ENCODE assay signal across 25 cellular contexts in the genomic region with DNA sequence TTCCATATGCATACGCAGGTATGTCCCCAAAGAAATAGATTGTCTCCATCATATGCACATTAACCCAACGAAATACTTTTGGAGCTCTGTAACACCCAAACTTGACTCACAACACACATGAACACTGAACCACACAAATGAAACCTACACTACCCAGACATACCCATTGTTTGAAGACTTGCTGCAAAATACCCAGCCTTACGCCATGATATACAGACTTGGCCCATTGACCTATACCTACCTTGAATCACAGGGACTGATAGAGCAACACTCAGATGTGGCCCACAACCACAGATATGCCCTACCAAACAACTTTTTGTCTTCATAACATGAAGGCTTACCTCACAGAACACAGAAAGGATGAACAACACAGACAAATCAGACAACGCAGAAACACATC. TPM values are rescaled to one million over a fixed set of nuclear protein-coding genes. Genes with fewer than 3 reads are reported as not detected.
DNase-seq lines count a peak whose midpoint lies in the region; ATAC-seq, FAIRE-seq and TF ChIP-seq lines count a peak whose summit lies in the region.
"Had no signal": no experiment of that assay in that cellular context is flagged by ENCODE, and none has a peak within 500 bp of the region (broad histone marks: within the 10 kb centered on the region; RNA-seq: fewer than 3 reads in every experiment).

No MANE protein-coding gene starts in this region.

- H4K20me1 ChIP-seq in IMR-90 (ENCODE audit: insufficient read depth, low read length) (no peaks in the 10 kb centered on the region), H1 (replicated peaks in 1 of 2; ENCODE audit: control insufficient read depth in 1 of 2, insufficient read depth in 2 of 2, low read length in 2 of 2) (peaks cover 0 to 8% of the 10 kb centered on the region in 2 experiments)
- H4K20me1 ChIP-seq: BLaER1 had no signal

- H3K14ac ChIP-seq in IMR-90 (replicated peaks; ENCODE audit: low read depth, low read length) (no peak overlapping the region), H1 (ENCODE audit: insufficient read length) (no peak overlapping the region)

- no peak overlapping the region for H3K4me2 ChIP-seq in IMR-90 (ENCODE audit: low read depth, low read length)
- H3K4me2 ChIP-seq in H1 (ENCODE audit: insufficient read depth in 1 of 2, low read depth in 2 of 2, low read length in 2 of 2): no peak overlapping the region
- H3K4me2 ChIP-seq: BLaER1 had no signal

- in situ Hi-C loops in IMR-90 (cut with MboI; ENCODE audit: low sequenced_read_pairs): no loop called here

- no peak overlapping the region for H2BK120ac ChIP-seq in IMR-90 (ENCODE audit: low read depth, low read length)
- no peak overlapping the region for H2BK120ac ChIP-seq in H1 (replicated peaks; ENCODE audit: low read depth, low read length)

- H3K36me3 ChIP-seq in IMR-90 (ENCODE audit: control insufficient read depth, insufficient read depth, low read length) (no peaks in the 10 kb centered on the region), H1 (ENCODE audit: control insufficient read depth in 2 of 4, insufficient read depth in 4 of 4, low read length in 3 of 4) (peaks cover 0 to 9% (median 0%) of the 10 kb centered on the region in 4 experiments; a peak in 3 of 8 replicates)
- H3K36me3 ChIP-seq: BLaER1 had no signal

- H2BK20ac ChIP-seq in IMR-90 (ENCODE audit: low read depth, low read length) (no peak overlapping the region), H1 (ENCODE audit: low read length) (no peak overlapping the region)

- H3K56ac ChIP-seq in IMR-90 (ENCODE audit: extremely low read depth, insufficient read depth, low read length) (no peak overlapping the region), H1 (replicated peaks; ENCODE audit: insufficient read length, low read depth, low read length) (no peak overlapping the region)

- CTCF ChIA-PET in IMR-90 (lab: Yijun Ruan, JAX) (no interaction called here), H1 (lab: Charles Lee; ENCODE audit: partially characterized antibody) (no interaction called here)

- H3K23ac ChIP-seq in IMR-90 (ENCODE audit: low read depth, low read length) (no peak overlapping the region), H1 (ENCODE audit: insufficient read length) (no peak overlapping the region)

- 0 out of 2 replicates have a peak, but pooled peaks cover 1% of the 10 kb centered on the region for H3K9me3 ChIP-seq in IMR-90 (ENCODE audit: control insufficient read depth, insufficient read depth, low read length)
- H3K9me3 ChIP-seq in H1 (ENCODE audit: insufficient read depth in 2 of 2, low read depth in 1 of 2, low read length in 1 of 2): no peaks in the 10 kb centered on the region
- H3K9me3 ChIP-seq: BE2C had no signal

- dilution Hi-C loops in IMR-90 (cut with HindIII; ENCODE audit: low sequenced_read_pairs, unreplicated experiment): no loop called here

- H3K4me3 ChIP-seq in IMR-90 (ENCODE audit: insufficient read depth, low read depth, low read length) (no peak overlapping the region), H1 (ENCODE audit: extremely low read depth in 1 of 4, insufficient read depth in 2 of 4, low read depth in 3 of 4, low read length in 4 of 4) (no peak overlapping the region)
- H3K4me3 ChIP-seq: BLaER1 had no signal

- no peak for TF ChIP-seq RAD21 in IMR-90 (IDR thresholded peaks at IDR 0.05; ENCODE audit: low read length)
- TF ChIP-seq RAD21 in H1 (IDR thresholded peaks at IDR 0.05 in 1 of 2, conservative IDR thresholded peaks at IDR 0.05 in 1 of 2; ENCODE audit: low read depth in 2 of 2, low read length in 2 of 2): no peak

- TF ChIP-seq POLR2A in IMR-90 (IDR thresholded peaks at IDR 0.05; ENCODE audit: low read depth, low read length) (no peak), H1 (IDR thresholded peaks at IDR 0.05; ENCODE audit: control extremely low read depth in 1 of 2, low read depth in 2 of 2, low read length in 2 of 2) (no peak)

- TF ChIP-seq CTCF in IMR-90 (conservative IDR thresholded peaks at IDR 0.05; ENCODE audit: low read depth, low read length) (no peak), H1 (IDR thresholded peaks at IDR 0.05; ENCODE audit: control extremely low read depth in 1 of 3, insufficient read depth in 1 of 3, low read depth in 1 of 3, low read length in 3 of 3) (no peak)

- BruUV-seq in IMR-90 (replicated peaks; lab: Mats Ljungman, UMichigan): no TSS peak

- 92% methylated on average over 2 of the region's 4 CpGs; no CpG with 5 or more reads in 1 of the 2 experiments for WGBS in IMR-90 (ENCODE audit: extremely low coverage in 2 of 2, insufficient read length in 1 of 2), 2 experiments
- WGBS in H1 (ENCODE audit: extremely low coverage in 1 of 2, insufficient coverage in 1 of 2, insufficient read length in 1 of 2, insufficient replicate concordance in 2 of 2, low coverage in 1 of 2, low lambda C conversion rate in 2 of 2, missing lambda C conversion rate in 1 of 2), 2 experiments: 93% methylated on average over 4 of the region's 4 CpGs; no CpG with 5 or more reads in 1 of the 2 experiments

- POLR2A ChIA-PET in IMR-90 (lab: Charles Lee; ENCODE audit: unreplicated experiment): no interaction called here
- POLR2A ChIA-PET in H1 (lab: Charles Lee; ENCODE audit: partially characterized antibody): no interaction called here

- H3K27ac ChIP-seq in IMR-90 (ENCODE audit: insufficient read depth, low read length) (no peak overlapping the region), H1 (ENCODE audit: low read depth, low read length) (no peak overlapping the region)
- H3K27ac ChIP-seq: BLaER1 had no signal

- H3K9ac ChIP-seq in IMR-90 (ENCODE audit: low read depth, low read length): no peak overlapping the region
- H3K9ac ChIP-seq in H1 (replicated peaks in 1 of 4; ENCODE audit: extremely low read depth in 1 of 4, low read depth in 3 of 4, low read length in 3 of 4): no peak overlapping the region
- H3K9ac ChIP-seq: BLaER1 had no signal

- peaks cover 23% of the 10 kb centered on the region; the same call in 1 of the 2 replicates for H3K23me2 ChIP-seq in H1 (ENCODE audit: low read depth, low read length)

- no peak overlapping the region for H2AK5ac ChIP-seq in IMR-90 (ENCODE audit: low read depth, low read length)
- H2AK5ac ChIP-seq in H1 (ENCODE audit: low read depth, low read length): peak overlapping the region; percentile 100; the same call in 1 of the 2 replicates

- H4K5ac ChIP-seq in IMR-90 (ENCODE audit: low read depth, low read length) (no peak overlapping the region), H1 (ENCODE audit: insufficient read length, low read depth, low read length) (no peak overlapping the region)

- H2BK15ac ChIP-seq in IMR-90 (ENCODE audit: low read depth, low read length) (no peak overlapping the region), H1 (ENCODE audit: low read length) (no peak overlapping the region)

- H4K91ac ChIP-seq in IMR-90 (ENCODE audit: insufficient read depth, low read depth, low read length) (no peak overlapping the region), H1 (replicated peaks; ENCODE audit: insufficient read length, low read length) (no peak overlapping the region)

- H4K8ac ChIP-seq in IMR-90 (ENCODE audit: low read depth in 2 of 2, low read length in 2 of 2) (no peak overlapping the region), H1 (ENCODE audit: extremely low read depth, insufficient read depth, low read length) (no peak overlapping the region)

- H2AFZ ChIP-seq in IMR-90 (replicated peaks; ENCODE audit: low read length, poor library complexity) (no peak overlapping the region), H1 (ENCODE audit: low read length) (no peak overlapping the region)

- no peaks in the 10 kb centered on the region for H3K79me1 ChIP-seq in IMR-90 (ENCODE audit: low read depth in 1 of 2, low read length in 2 of 2)
- H3K79me1 ChIP-seq in H1 (ENCODE audit: low read depth, low read length): no peaks in the 10 kb centered on the region

- FAIRE-seq in H1 (lab: Jason Lieb, UNC): peak; percentile 13
- FAIRE-seq: A204.1, GM19239 had no signal

- DNase-seq in IMR-90 (no peak), NAMALWA (ENCODE audit: low spot score) (peak; percentile 9), H1 (ENCODE audit: low read depth in 1 of 2, low spot score in 2 of 2) (no peak)
- DNase-seq: 8988T; ACHN; BE2C; C1 segment of cervical spinal cord; CD4-positive, alpha-beta memory T cell; CD8-positive, alpha-beta memory T cell; COR-L47; DMS 273 treated with DMSO at 0.1 percent for 48 hours; DMS153; DMS53; DMS79; DND-41; EL; GDM1 had no signal

- no peaks in the 10 kb centered on the region; a peak in 1 of 4 replicates for H3K79me2 ChIP-seq in H1 (ENCODE audit: control insufficient read depth in 1 of 2, insufficient read depth in 2 of 2, low read length in 2 of 2)

- intact Hi-C loops in IMR-90 (cut with micrococcal nuclease): no loop called here

- H3K18ac ChIP-seq in IMR-90 (ENCODE audit: low read depth, low read length) (no peak overlapping the region), H1 (ENCODE audit: extremely low read depth, low read length) (no peak overlapping the region)

- no peaks in the 10 kb centered on the region for H3K4me1 ChIP-seq in IMR-90 (ENCODE audit: control insufficient read depth, insufficient read depth, low read length)
- no peaks in the 10 kb centered on the region for H3K4me1 ChIP-seq in H1 (replicated peaks in 1 of 4; ENCODE audit: control insufficient read depth in 3 of 4, insufficient read depth in 4 of 4, low read length in 3 of 4)
- H3K4me1 ChIP-seq: BE2C, BLaER1 had no signal

- ATAC-seq in IMR-90 (ENCODE audit: low read depth): no peak
- ATAC-seq in GM18861 (IDR thresholded peaks at IDR 0.05; ENCODE audit: unreplicated experiment): no peak
- no peak for ATAC-seq in GM18511 (IDR thresholded peaks at IDR 0.05; ENCODE audit: unreplicated experiment)

- H3K27me3 ChIP-seq in IMR-90 (ENCODE audit: control insufficient read depth, insufficient read depth, low read length): no peaks in the 10 kb centered on the region
- H3K27me3 ChIP-seq in H1 (replicated peaks in 1 of 4; ENCODE audit: control insufficient read depth in 3 of 4, extremely low read depth in 1 of 4, insufficient read depth in 3 of 4, low read length in 3 of 4): no peaks in the 10 kb centered on the region
- H3K27me3 ChIP-seq: BE2C, BLaER1 had no signal

- TF ChIP-seq EP300 in H1 (IDR thresholded peaks at IDR 0.05; ENCODE audit: borderline replicate concordance in 1 of 2, low read depth in 2 of 2, low read length in 2 of 2): no peak

- no peak overlapping the region for H2AK9ac ChIP-seq in IMR-90 (replicated peaks; ENCODE audit: low read depth, low read length, poor library complexity)

- peak overlapping the region; percentile 94; the same call in 1 of the 2 replicates for H2BK12ac ChIP-seq in H1 (ENCODE audit: low read depth, low read length)

- H3K9me1 ChIP-seq in IMR-90 (ENCODE audit: insufficient read depth, low read length): no peaks in the 10 kb centered on the region

- H3K4ac ChIP-seq in IMR-90 (ENCODE audit: low read depth, low read length): no peak overlapping the region
- H3K4ac ChIP-seq in H1 (replicated peaks; ENCODE audit: insufficient read length, low read depth, low read length): no peak overlapping the region

- H2BK5ac ChIP-seq in IMR-90 (ENCODE audit: low read depth, low read length, poor library complexity, severe bottlenecking): peak overlapping the region; percentile 89
- H2BK5ac ChIP-seq in H1 (ENCODE audit: low read depth, low read length): no peak overlapping the region

RNA-seq across cellular contexts. Expression of a gene that starts 15.9 kb away (rescaled TPM):
- total RNA-seq in IMR-90 (2012; rRNA removed): 6.4 and 7.2 TPM in 2 replicates
- polyA plus RNA-seq in IMR-90 (2012; rRNA removed) (21.9 and 25.0 TPM in 2 replicates), H1 (2011; rRNA removed) (14.3 and 24.5 TPM in 2 replicates)
- polyA plus RNA-seq in IMR-90 (2012; cell fraction: cytosol; rRNA removed): 8.1 and 9.9 TPM in 2 replicates
- 4.3 and 24.0 TPM in 2 replicates for polyA plus RNA-seq in IMR-90 (2012; cell fraction: nucleus; rRNA removed; ENCODE audit: low replicate concordance)
- 85.1 and 89.0 TPM in 2 replicates for total RNA-seq in H1 (2021; fragmentation: NEBNext Ultra II Directional; extraction: Animal tissue kit (Norgen Biotek cat#: 25700))
- 32.6 TPM for polyA plus RNA-seq in H1 (2011; cell fraction: cytosol; rRNA removed)
- polyA plus RNA-seq in H1 (2011; cell fraction: nucleus; rRNA removed): 20.6 TPM
- 5.7 to 7.0 TPM (median 6.4 TPM) in 4 replicates for polyA plus RNA-seq in H1 (2012, experiment 1 of 2)
- polyA plus RNA-seq in H1 (2012, experiment 2 of 2): 1.5 TPM
- 11.3 TPM for polyA plus RNA-seq in H1 (2013, experiment 1 of 2)
- 11.8 TPM for polyA plus RNA-seq in H1 (2013, experiment 2 of 2)
- polyA minus RNA-seq in H1 (2011; rRNA and poly(A)+ RNA removed): 25.5 and 32.8 TPM in 2 replicates
- polyA minus RNA-seq in H1 (2011; cell fraction: cytosol; rRNA and poly(A)+ RNA removed): 18.1 TPM
- 50.8 TPM for polyA minus RNA-seq in H1 (2011; cell fraction: nucleus; rRNA and poly(A)+ RNA removed)
- total RNA-seq: CD8-positive, alpha-beta memory T cell; G401 had no signal
- polyA plus RNA-seq: CD14-positive monocyte; CD4-positive, CD25-positive, alpha-beta regulatory T cell; CD8-positive, alpha-beta memory T cell had no signal

Comparison
In these comparisons a context has a peak if more than half of its experiments do, and no peak if none do; other contexts are left out.
1. RNA of a gene that starts 15.9 kb away (total RNA-seq): 85.1 to 89.0 TPM in H1; 6.4 to 7.2 TPM in IMR-90; every median in the first group is over 10 times any median in the second.